ENCODE assay signal across 1 cellular context in genomic region chr12:18146375-18146774, GRCh38.
TF ChIP-seq lines count a peak whose summit lies in the region.

No MANE protein-coding gene starts in this region.

TF ChIP-seq in IMR-90, 13 proteins besides CTCF, POLR2A, EP300 and RAD21 (continued from another document):
- TF ChIP-seq USF2 (IDR thresholded peaks at IDR 0.05; ENCODE audit: low read depth, low read length) (no peak), MAZ (IDR thresholded peaks at IDR 0.05; ENCODE audit: borderline replicate concordance, low read depth, low read length) (no peak)
